15 cellular contexts compared by ENCODE assay signal in genomic region chr10:10915215-10915614, GRCh38.
"Had no signal": no experiment of that assay in that cellular context is flagged by ENCODE, and none has a peak within 500 bp of the region (broad histone marks: within the 10 kb centered on the region; RNA-seq: fewer than 3 reads in every experiment).

No MANE protein-coding gene starts in this region.

- H3K27me3 ChIP-seq: neutrophil, ovary, upper lobe of left lung had no signal

- H3K4me1 Mint-ChIP-seq: activated B cell treated with CpG ODN at 0.5 μM for 24 hours; activated naive CD8-positive, alpha-beta T cell treated with anti-CD3 and anti-CD28 coated beads for 36 hours had no signal

- H3K9me3 Mint-ChIP-seq: activated B cell treated with CpG ODN at 0.5 μM for 24 hours; activated naive CD8-positive, alpha-beta T cell treated with anti-CD3 and anti-CD28 coated beads for 36 hours; nephron had no signal

- ATAC-seq: stimulated activated naive CD8-positive, alpha-beta T cell treated with anti-CD3 and anti-CD28 coated beads, Interleukin-15, Interleukin-2, amounts not matched to agents 100 U/mL and 50 U/mL, for 24 hours had no signal

- DNase-seq: activated B cell treated with CpG ODN at 0.5 μM for 24 hours; activated CD4-positive, alpha-beta T cell treated with anti-CD3 and anti-CD28 coated beads for 48 hours; activated naive CD4-positive, alpha-beta T cell treated with Interleukin-2 at 50 U/mL for 16 hours; activated naive CD8-positive, alpha-beta T cell treated with anti-CD3 and anti-CD28 coated beads for 36 hours; activated T-cell treated with anti-CD3 and anti-CD28 coated beads, Interleukin-2, amount 50 U/mL, for 1 hour; amniotic stem cell; midbrain; ovary; stimulated activated CD4-positive, alpha-beta T cell treated with anti-CD3 and anti-CD28 coated beads, Interleukin-4, amount 100 ng/mL, for 24 hours; stimulated activated naive CD8-positive, alpha-beta T cell treated with anti-CD3 and anti-CD28 coated beads, Interleukin-15, Interleukin-2, amounts not matched to agents 100 U/mL and 50 U/mL, for 24 hours; upper lobe of left lung had no signal

- H3K27ac Mint-ChIP-seq: activated B cell treated with CpG ODN at 0.5 μM for 24 hours; activated naive CD8-positive, alpha-beta T cell treated with anti-CD3 and anti-CD28 coated beads for 36 hours; nephron had no signal

- H3K36me3 ChIP-seq: neutrophil, ovary, prostate gland, upper lobe of left lung had no signal

- H3K36me3 Mint-ChIP-seq: activated naive CD8-positive, alpha-beta T cell treated with anti-CD3 and anti-CD28 coated beads for 36 hours had no signal

- H3K9me3 ChIP-seq: neutrophil, ovary, prostate gland, upper lobe of left lung had no signal

- H3K4me3 ChIP-seq: lung, ovary, prostate gland, upper lobe of left lung had no signal

- H3K4me3 Mint-ChIP-seq: activated B cell treated with CpG ODN at 0.5 μM for 24 hours; activated naive CD8-positive, alpha-beta T cell treated with anti-CD3 and anti-CD28 coated beads for 36 hours; nephron had no signal

- H3K4me1 ChIP-seq: prostate gland had no signal

- H3K27ac ChIP-seq: neutrophil, ovary, prostate gland had no signal
